Comparison of ENCODE assay signal across 35 cellular contexts in the genomic region with DNA sequence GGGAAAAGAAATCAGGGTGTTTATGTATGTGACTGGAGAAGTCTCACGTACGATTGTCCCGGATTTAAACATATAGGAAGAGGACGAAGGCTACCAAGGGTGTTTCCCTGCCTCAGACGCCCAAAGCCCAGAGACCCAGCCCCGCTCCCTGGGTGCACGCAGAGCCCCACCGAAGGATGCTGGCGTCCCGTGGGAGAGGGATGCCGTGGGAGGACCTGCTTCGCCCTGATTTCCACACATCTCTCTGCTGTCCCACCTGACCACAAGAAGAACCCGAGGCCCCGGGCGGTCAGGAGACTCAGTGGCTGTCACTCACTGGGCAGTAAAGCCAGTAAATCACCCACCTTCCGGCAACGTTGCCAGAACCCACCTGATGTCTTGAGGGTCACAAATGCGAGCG.
"Had no signal": no experiment of that assay in that cellular context is flagged by ENCODE, and none has a peak within 500 bp of the region (broad histone marks: within the 10 kb centered on the region; RNA-seq: fewer than 3 reads in every experiment).

No MANE protein-coding gene starts in this region.

- H3K4me1 ChIP-seq: adrenal gland, breast epithelium, foreskin keratinocyte, gastrocnemius medialis had no signal

- DNase-seq: activated B cell treated with CpG ODN at 0.5 μM for 24 hours; activated CD4-positive, alpha-beta T cell treated with anti-CD3 and anti-CD28 coated beads for 48 hours; activated CD4-positive, alpha-beta T cell treated with anti-CD3 and anti-CD28 coated beads, Interleukin-2, amount 50 U/mL, for 1 hour; activated CD4-positive, alpha-beta T cell treated with anti-CD3 and anti-CD28 coated beads, Interleukin-2, amount 50 U/mL, for 48 hours; activated CD8-positive, alpha-beta memory T cell treated with anti-CD3 and anti-CD28 coated beads for 24 hours; activated CD8-positive, alpha-beta T cell treated with anti-CD3 and anti-CD28 coated beads for 36 hours; activated effector memory CD4-positive, alpha-beta T cell treated with Interleukin-2 at 50 U/mL for 16 hours; activated gamma-delta T cell treated with Interleukin-2 at 50 U/mL for 16 hours; activated naive CD4-positive, alpha-beta T cell treated with anti-CD3 and anti-CD28 coated beads, Interleukin-2, amount 50 U/mL, for 16 hours; activated naive CD4-positive, alpha-beta T cell treated with Interleukin-2 at 50 U/mL for 16 hours; activated naive CD8-positive, alpha-beta T cell treated with anti-CD3 and anti-CD28 coated beads for 36 hours; activated naive CD8-positive, alpha-beta T cell treated with anti-CD3 and anti-CD28 coated beads, Interleukin-2, amount 50 U/mL, for 24 hours; activated T-cell treated with anti-CD3 and anti-CD28 coated beads, Interleukin-2, amount 50 U/mL, for 4 hours; central memory CD4-positive, alpha-beta T cell; cerebellar nuclear complex; effector CD4-positive, alpha-beta T cell; effector memory CD8-positive, alpha-beta T cell; foreskin keratinocyte; gastrocnemius medialis; glutamatergic neuron; T-cell; T-helper 9 cell had no signal

- H3K27me3 ChIP-seq: adrenal gland, ascending aorta, breast epithelium, cardiac muscle cell, heart left ventricle had no signal

- H3K27ac ChIP-seq: adrenal gland, ascending aorta, breast epithelium, cardiac muscle cell, coronary artery, esophagus muscularis mucosa, foreskin keratinocyte, gastrocnemius medialis, heart left ventricle, WERI-Rb-1 had no signal

- H3K4me3 ChIP-seq: adrenal gland, ascending aorta, breast epithelium, cardiac muscle cell, coronary artery, esophagus muscularis mucosa, gastrocnemius medialis, heart left ventricle had no signal

- ATAC-seq: activated CD4-positive, CD25-positive, alpha-beta regulatory T cell treated with anti-CD3 and anti-CD28 coated beads, Interleukin-2, amount 50 U/mL, for 24 hours; activated CD8-positive, alpha-beta T cell treated with anti-CD3 and anti-CD28 coated beads for 36 hours; activated naive CD8-positive, alpha-beta T cell treated with anti-CD3 and anti-CD28 coated beads, Interleukin-2, amount 50 U/mL, for 24 hours; activated T-cell treated with anti-CD3 and anti-CD28 coated beads, Interleukin-2, amount 50 U/mL, for 4 hours; activated T-helper 17 cell treated with anti-CD3 and anti-CD28 coated beads, Interleukin-2, amount 50 U/mL, for 72 hours; effector memory CD8-positive, alpha-beta T cell; foreskin keratinocyte; gastrocnemius medialis; heart left ventricle; T-cell had no signal

- H3K9me3 ChIP-seq: adrenal gland, ascending aorta, breast epithelium, esophagus muscularis mucosa, gastrocnemius medialis, heart left ventricle had no signal

- H3K9me3 Mint-ChIP-seq: activated B cell treated with CpG ODN at 0.5 μM for 24 hours; activated CD8-positive, alpha-beta T cell treated with anti-CD3 and anti-CD28 coated beads for 36 hours; activated naive CD8-positive, alpha-beta T cell treated with anti-CD3 and anti-CD28 coated beads for 36 hours; activated naive CD8-positive, alpha-beta T cell treated with anti-CD3 and anti-CD28 coated beads, Interleukin-2, amount 50 U/mL, for 24 hours; activated T-cell treated with anti-CD3 and anti-CD28 coated beads, Interleukin-2, amount 50 U/mL, for 4 hours; activated T-helper 17 cell treated with anti-CD3 and anti-CD28 coated beads, Interleukin-2, amount 50 U/mL, for 72 hours; brain; dendritic cell treated with granulocyte-macrophage colony-stimulating factor and Interleukin-4, amounts not matched to agents 40 ng/mL and 50 ng/mL, for 4 days; effector memory CD8-positive, alpha-beta T cell; T-cell; T-helper 1 cell treated with Interleukin-12 subunit alpha and Interleukin-12 subunit beta and Interleukin-4 antibody, amounts not matched to agents 30 μg/mL and 1 μg/mL, for 36 hours had no signal

- H3K36me3 ChIP-seq: adrenal gland, ascending aorta, breast epithelium, cardiac muscle cell, gastrocnemius medialis, heart left ventricle, WERI-Rb-1 had no signal

- H3K36me3 Mint-ChIP-seq: activated naive CD8-positive, alpha-beta T cell treated with anti-CD3 and anti-CD28 coated beads for 36 hours; brain had no signal

- H3K27ac Mint-ChIP-seq: activated B cell treated with CpG ODN at 0.5 μM for 24 hours; activated CD8-positive, alpha-beta T cell treated with anti-CD3 and anti-CD28 coated beads for 36 hours; activated naive CD8-positive, alpha-beta T cell treated with anti-CD3 and anti-CD28 coated beads for 36 hours; activated naive CD8-positive, alpha-beta T cell treated with anti-CD3 and anti-CD28 coated beads, Interleukin-2, amount 50 U/mL, for 24 hours; activated T-helper 17 cell treated with anti-CD3 and anti-CD28 coated beads, Interleukin-2, amount 50 U/mL, for 72 hours; brain; dendritic cell treated with granulocyte-macrophage colony-stimulating factor and Interleukin-4, amounts not matched to agents 40 ng/mL and 50 ng/mL, for 4 days; effector memory CD8-positive, alpha-beta T cell; T-cell; T-helper 1 cell treated with Interleukin-12 subunit alpha and Interleukin-12 subunit beta and Interleukin-4 antibody, amounts not matched to agents 30 μg/mL and 1 μg/mL, for 36 hours had no signal
